In the genomic region with DNA sequence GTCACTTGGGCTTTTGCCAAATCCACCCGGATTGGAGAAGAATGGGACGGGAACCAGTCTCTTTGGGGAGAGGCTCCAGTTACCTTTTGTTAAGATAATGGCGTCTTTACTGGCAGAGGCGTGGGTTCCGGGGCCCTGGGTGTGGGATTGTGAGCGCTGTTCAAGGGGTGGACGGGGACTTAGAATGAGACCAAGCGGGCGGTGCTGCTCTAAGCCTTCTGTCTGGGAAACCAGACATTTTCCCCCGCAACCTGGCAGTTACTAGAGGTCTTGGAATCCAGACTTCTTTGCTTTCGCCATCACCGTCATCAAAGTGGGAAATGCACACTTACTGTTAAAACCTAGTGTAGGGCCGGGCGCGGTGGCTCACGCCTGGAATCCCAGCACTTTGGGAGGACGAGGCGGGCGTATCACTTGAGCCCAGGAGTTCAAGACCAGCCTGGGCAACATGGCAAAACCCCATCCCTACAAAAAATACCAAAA, we compare ENCODE assay signal across 1 cellular context.
TF ChIP-seq lines count a peak whose summit lies in the region.

No MANE protein-coding gene starts in this region.

TF ChIP-seq in HEK293, 187 proteins besides CTCF, POLR2A, EP300 and RAD21 (continued from another document):
- TF ChIP-seq, protein P1, sequence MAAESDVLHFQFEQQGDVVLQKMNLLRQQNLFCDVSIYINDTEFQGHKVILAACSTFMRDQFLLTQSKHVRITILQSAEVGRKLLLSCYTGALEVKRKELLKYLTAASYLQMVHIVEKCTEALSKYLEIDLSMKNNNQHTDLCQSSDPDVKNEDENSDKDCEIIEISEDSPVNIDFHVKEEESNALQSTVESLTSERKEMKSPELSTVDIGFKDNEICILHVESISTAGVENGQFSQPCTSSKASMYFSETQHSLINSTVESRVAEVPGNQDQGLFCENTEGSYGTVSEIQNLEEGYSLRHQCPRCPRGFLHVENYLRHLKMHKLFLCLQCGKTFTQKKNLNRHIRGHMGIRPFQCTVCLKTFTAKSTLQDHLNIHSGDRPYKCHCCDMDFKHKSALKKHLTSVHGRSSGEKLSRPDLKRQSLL (tag by site-specific recombination; IDR thresholded peaks at IDR 0.05): 0 out of 2 replicates have a peak, but pooled peaks have one; percentile 50
- TF ChIP-seq, protein P2, sequence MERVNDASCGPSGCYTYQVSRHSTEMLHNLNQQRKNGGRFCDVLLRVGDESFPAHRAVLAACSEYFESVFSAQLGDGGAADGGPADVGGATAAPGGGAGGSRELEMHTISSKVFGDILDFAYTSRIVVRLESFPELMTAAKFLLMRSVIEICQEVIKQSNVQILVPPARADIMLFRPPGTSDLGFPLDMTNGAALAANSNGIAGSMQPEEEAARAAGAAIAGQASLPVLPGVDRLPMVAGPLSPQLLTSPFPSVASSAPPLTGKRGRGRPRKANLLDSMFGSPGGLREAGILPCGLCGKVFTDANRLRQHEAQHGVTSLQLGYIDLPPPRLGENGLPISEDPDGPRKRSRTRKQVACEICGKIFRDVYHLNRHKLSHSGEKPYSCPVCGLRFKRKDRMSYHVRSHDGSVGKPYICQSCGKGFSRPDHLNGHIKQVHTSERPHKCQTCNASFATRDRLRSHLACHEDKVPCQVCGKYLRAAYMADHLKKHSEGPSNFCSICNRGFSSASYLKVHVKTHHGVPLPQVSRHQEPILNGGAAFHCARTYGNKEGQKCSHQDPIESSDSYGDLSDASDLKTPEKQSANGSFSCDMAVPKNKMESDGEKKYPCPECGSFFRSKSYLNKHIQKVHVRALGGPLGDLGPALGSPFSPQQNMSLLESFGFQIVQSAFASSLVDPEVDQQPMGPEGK (tag by site-specific recombination; IDR thresholded peaks at IDR 0.05): peak; percentile 7; the same call in 1 of the 2 replicates
- TF ChIP-seq GLI4 (tag by site-specific recombination; IDR thresholded peaks at IDR 0.05) (no peak), ZNF335 (tag by site-specific recombination; conservative IDR thresholded peaks at IDR 0.05) (peak; percentile 70), ZNF248 (tag by site-specific recombination; IDR thresholded peaks at IDR 0.05) (no peak), ZNF555 (tag by site-specific recombination; conservative IDR thresholded peaks at IDR 0.05) (no peak), ZNF549 (tag by site-specific recombination; IDR thresholded peaks at IDR 0.05) (no peak), HOXC10 (CRISPR knock-in tag; IDR thresholded peaks at IDR 0.05) (no peak), ZNF10 (tag by site-specific recombination; IDR thresholded peaks at IDR 0.05) (0 out of 2 replicates have a peak, but pooled peaks have one; percentile 9), ZNF394 (tag by site-specific recombination; IDR thresholded peaks at IDR 0.05; ENCODE audit: borderline replicate concordance) (no peak; the same call in 1 of the 2 replicates), ZNF596 (tag by site-specific recombination; IDR thresholded peaks at IDR 0.05) (no peak)
- TF ChIP-seq, protein P3, sequence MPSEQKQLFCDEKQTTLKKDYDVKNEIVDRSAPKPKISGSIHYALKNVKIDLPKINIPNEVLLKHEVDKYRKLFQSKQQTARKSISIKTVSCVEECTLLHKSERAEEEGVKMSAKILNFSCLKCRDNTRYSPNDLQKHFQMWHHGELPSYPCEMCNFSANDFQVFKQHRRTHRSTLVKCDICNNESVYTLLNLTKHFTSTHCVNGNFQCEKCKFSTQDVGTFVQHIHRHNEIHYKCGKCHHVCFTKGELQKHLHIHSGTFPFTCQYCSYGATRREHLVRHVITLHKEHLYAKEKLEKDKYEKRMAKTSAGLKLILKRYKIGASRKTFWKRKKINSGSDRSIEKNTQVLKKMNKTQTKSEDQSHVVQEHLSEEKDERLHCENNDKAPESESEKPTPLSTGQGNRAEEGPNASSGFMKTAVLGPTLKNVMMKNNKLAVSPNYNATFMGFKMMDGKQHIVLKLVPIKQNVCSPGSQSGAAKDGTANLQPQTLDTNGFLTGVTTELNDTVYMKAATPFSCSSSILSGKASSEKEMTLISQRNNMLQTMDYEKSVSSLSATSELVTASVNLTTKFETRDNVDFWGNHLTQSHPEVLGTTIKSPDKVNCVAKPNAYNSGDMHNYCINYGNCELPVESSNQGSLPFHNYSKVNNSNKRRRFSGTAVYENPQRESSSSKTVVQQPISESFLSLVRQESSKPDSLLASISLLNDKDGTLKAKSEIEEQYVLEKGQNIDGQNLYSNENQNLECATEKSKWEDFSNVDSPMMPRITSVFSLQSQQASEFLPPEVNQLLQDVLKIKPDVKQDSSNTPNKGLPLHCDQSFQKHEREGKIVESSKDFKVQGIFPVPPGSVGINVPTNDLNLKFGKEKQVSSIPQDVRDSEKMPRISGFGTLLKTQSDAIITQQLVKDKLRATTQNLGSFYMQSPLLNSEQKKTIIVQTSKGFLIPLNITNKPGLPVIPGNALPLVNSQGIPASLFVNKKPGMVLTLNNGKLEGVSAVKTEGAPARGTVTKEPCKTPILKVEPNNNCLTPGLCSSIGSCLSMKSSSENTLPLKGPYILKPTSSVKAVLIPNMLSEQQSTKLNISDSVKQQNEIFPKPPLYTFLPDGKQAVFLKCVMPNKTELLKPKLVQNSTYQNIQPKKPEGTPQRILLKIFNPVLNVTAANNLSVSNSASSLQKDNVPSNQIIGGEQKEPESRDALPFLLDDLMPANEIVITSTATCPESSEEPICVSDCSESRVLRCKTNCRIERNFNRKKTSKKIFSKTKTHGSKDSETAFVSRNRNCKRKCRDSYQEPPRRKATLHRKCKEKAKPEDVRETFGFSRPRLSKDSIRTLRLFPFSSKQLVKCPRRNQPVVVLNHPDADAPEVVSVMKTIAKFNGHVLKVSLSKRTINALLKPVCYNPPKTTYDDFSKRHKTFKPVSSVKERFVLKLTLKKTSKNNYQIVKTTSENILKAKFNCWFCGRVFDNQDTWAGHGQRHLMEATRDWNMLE (tag by site-specific recombination; conservative IDR thresholded peaks at IDR 0.05; ENCODE audit: low read depth): no peak
- TF ChIP-seq, protein P4, sequence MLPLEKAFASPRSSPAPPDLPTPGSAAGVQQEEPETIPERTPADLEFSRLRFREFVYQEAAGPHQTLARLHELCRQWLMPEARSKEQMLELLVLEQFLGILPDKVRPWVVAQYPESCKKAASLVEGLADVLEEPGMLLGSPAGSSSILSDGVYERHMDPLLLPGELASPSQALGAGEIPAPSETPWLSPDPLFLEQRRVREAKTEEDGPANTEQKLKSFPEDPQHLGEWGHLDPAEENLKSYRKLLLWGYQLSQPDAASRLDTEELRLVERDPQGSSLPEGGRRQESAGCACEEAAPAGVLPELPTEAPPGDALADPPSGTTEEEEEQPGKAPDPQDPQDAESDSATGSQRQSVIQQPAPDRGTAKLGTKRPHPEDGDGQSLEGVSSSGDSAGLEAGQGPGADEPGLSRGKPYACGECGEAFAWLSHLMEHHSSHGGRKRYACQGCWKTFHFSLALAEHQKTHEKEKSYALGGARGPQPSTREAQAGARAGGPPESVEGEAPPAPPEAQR (tag by site-specific recombination; IDR thresholded peaks at IDR 0.05): no peak
- TF ChIP-seq, protein P5, sequence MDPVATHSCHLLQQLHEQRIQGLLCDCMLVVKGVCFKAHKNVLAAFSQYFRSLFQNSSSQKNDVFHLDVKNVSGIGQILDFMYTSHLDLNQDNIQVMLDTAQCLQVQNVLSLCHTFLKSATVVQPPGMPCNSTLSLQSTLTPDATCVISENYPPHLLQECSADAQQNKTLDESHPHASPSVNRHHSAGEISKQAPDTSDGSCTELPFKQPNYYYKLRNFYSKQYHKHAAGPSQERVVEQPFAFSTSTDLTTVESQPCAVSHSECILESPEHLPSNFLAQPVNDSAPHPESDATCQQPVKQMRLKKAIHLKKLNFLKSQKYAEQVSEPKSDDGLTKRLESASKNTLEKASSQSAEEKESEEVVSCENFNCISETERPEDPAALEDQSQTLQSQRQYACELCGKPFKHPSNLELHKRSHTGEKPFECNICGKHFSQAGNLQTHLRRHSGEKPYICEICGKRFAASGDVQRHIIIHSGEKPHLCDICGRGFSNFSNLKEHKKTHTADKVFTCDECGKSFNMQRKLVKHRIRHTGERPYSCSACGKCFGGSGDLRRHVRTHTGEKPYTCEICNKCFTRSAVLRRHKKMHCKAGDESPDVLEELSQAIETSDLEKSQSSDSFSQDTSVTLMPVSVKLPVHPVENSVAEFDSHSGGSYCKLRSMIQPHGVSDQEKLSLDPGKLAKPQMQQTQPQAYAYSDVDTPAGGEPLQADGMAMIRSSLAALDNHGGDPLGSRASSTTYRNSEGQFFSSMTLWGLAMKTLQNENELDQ (tag by site-specific recombination; IDR thresholded peaks at IDR 0.05; ENCODE audit: low read depth): no peak
